39 cellular contexts compared by ENCODE assay signal in genomic region chr3:100575704-100576103, GRCh38. TPM values are rescaled to one million over a fixed set of nuclear protein-coding genes. Genes with fewer than 3 reads are reported as not detected.
"Had no signal": no experiment of that assay in that cellular context is flagged by ENCODE, and none has a peak within 500 bp of the region (broad histone marks: within the 10 kb centered on the region; RNA-seq: fewer than 3 reads in every experiment).

No MANE protein-coding gene starts in this region.

- H3K36me3 Mint-ChIP-seq: activated CD4-positive, alpha-beta memory T cell treated with anti-CD3 and anti-CD28 coated beads for 36 hours; activated CD8-positive, alpha-beta memory T cell treated with anti-CD3 and anti-CD28 coated beads, Interleukin-2, amount 10 ng/mL, durations not matched to agents 7 days and 5 days; activated naive CD4-positive, alpha-beta T cell treated with anti-CD3 and anti-CD28 coated beads, Interleukin-2, amount 10 ng/mL, durations not matched to agents 7 days and 5 days; activated naive CD8-positive, alpha-beta T cell; activated naive CD8-positive, alpha-beta T cell treated with anti-CD3 and anti-CD28 coated beads, Interleukin-2, amount 10 ng/mL, durations not matched to agents 7 days and 5 days had no signal

- H3K4me3 Mint-ChIP-seq: activated B cell treated with CpG ODN at 0.5 μM for 24 hours; activated CD4-positive, alpha-beta memory T cell treated with anti-CD3 and anti-CD28 coated beads for 36 hours; activated CD4-positive, alpha-beta T cell treated with anti-CD3 and anti-CD28 coated beads, Interleukin-2, amount 10 ng/mL, durations not matched to agents 24 days and 14 days; activated CD8-positive, alpha-beta memory T cell treated with anti-CD3 and anti-CD28 coated beads, Interleukin-2, amount 10 ng/mL, durations not matched to agents 7 days and 5 days; activated CD8-positive, alpha-beta T cell treated with anti-CD3 and anti-CD28 coated beads for 36 hours; activated naive CD4-positive, alpha-beta T cell treated with anti-CD3 and anti-CD28 coated beads, Interleukin-2, amount 10 ng/mL, durations not matched to agents 7 days and 5 days; activated naive CD4-positive, alpha-beta T cell treated with anti-CD3 and anti-CD28 coated beads, Interleukin-2, amount 50 U/mL, for 24 hours; activated naive CD8-positive, alpha-beta T cell; activated naive CD8-positive, alpha-beta T cell treated with anti-CD3 and anti-CD28 coated beads, Interleukin-2, amount 10 ng/mL, durations not matched to agents 7 days and 5 days; activated naive CD8-positive, alpha-beta T cell treated with anti-CD3 and anti-CD28 coated beads, Interleukin-2, amount 50 U/mL, for 24 hours; activated T-cell treated with anti-CD3 and anti-CD28 coated beads, Interleukin-2, amount 50 U/mL, for 24 hours; brain; central memory CD8-positive, alpha-beta T cell; T-helper 1 cell treated with Interleukin-12 subunit alpha and Interleukin-12 subunit beta and Interleukin-4 antibody, amounts not matched to agents 30 μg/mL and 1 μg/mL, for 36 hours; T-helper 2 cell treated with Interferon-gamma antibody and Interleukin-4, amounts not matched to agents 5 μg/mL and 100 μg/mL, for 36 hours had no signal

- H3K4me1 Mint-ChIP-seq: activated B cell treated with CpG ODN at 0.5 μM for 24 hours; activated CD4-positive, alpha-beta T cell treated with anti-CD3 and anti-CD28 coated beads, Interleukin-2, amount 10 ng/mL, durations not matched to agents 24 days and 14 days; activated CD8-positive, alpha-beta memory T cell treated with anti-CD3 and anti-CD28 coated beads, Interleukin-2, amount 10 ng/mL, durations not matched to agents 7 days and 5 days; activated naive CD4-positive, alpha-beta T cell treated with anti-CD3 and anti-CD28 coated beads, Interleukin-2, amount 10 ng/mL, durations not matched to agents 7 days and 5 days; activated naive CD4-positive, alpha-beta T cell treated with anti-CD3 and anti-CD28 coated beads, Interleukin-2, amount 50 U/mL, for 24 hours; activated naive CD8-positive, alpha-beta T cell treated with anti-CD3 and anti-CD28 coated beads, Interleukin-2, amount 10 ng/mL, durations not matched to agents 7 days and 5 days; activated naive CD8-positive, alpha-beta T cell treated with anti-CD3 and anti-CD28 coated beads, Interleukin-2, amount 50 U/mL, for 24 hours; brain; central memory CD8-positive, alpha-beta T cell had no signal

- ATAC-seq: activated CD8-positive, alpha-beta memory T cell treated with anti-CD3 and anti-CD28 coated beads, Interleukin-2, amount 10 ng/mL, durations not matched to agents 7 days and 5 days; activated CD8-positive, alpha-beta T cell treated with anti-CD3 and anti-CD28 coated beads for 36 hours; activated naive CD8-positive, alpha-beta T cell treated with anti-CD3 and anti-CD28 coated beads, Interleukin-2, amount 50 U/mL, for 24 hours had no signal

- DNase-seq: activated B cell treated with CpG ODN at 0.5 μM for 24 hours; activated CD4-positive, alpha-beta memory T cell treated with anti-CD3 and anti-CD28 coated beads for 36 hours; activated CD4-positive, alpha-beta T cell treated with anti-CD3 and anti-CD28 coated beads for 4 hours; activated CD4-positive, alpha-beta T cell treated with anti-CD3 and anti-CD28 coated beads, Interleukin-2, amount 10 ng/mL, durations not matched to agents 24 days and 14 days; activated CD4-positive, alpha-beta T cell treated with anti-CD3 and anti-CD28 coated beads, Interleukin-2, amount 50 U/mL, for 1 hour; activated CD4-positive, alpha-beta T cell treated with anti-CD3 and anti-CD28 coated beads, Interleukin-2, amount 50 U/mL, for 4 hours; activated CD4-positive, CD25-positive, alpha-beta regulatory T cell treated with anti-CD3 and anti-CD28 coated beads, Interleukin-2, amount 50 U/mL, for 72 hours; activated CD8-positive, alpha-beta memory T cell treated with anti-CD3 and anti-CD28 coated beads for 24 hours; activated CD8-positive, alpha-beta memory T cell treated with anti-CD3 and anti-CD28 coated beads, Interleukin-2, amount 10 ng/mL, durations not matched to agents 7 days and 5 days; activated CD8-positive, alpha-beta memory T cell treated with anti-CD3 and anti-CD28 coated beads, Interleukin-2, amount 50 U/mL, for 48 hours; activated CD8-positive, alpha-beta T cell treated with anti-CD3 and anti-CD28 coated beads for 36 hours; activated effector memory CD4-positive, alpha-beta T cell treated with Interleukin-2 at 50 U/mL for 16 hours; activated gamma-delta T cell; activated naive CD4-positive, alpha-beta T cell treated with anti-CD3 and anti-CD28 coated beads, Interleukin-2, amount 10 ng/mL, durations not matched to agents 7 days and 5 days; activated naive CD4-positive, alpha-beta T cell treated with Interleukin-2 at 50 U/mL for 16 hours; activated naive CD8-positive, alpha-beta T cell treated with anti-CD3 and anti-CD28 coated beads, Interleukin-2, amount 10 ng/mL, durations not matched to agents 7 days and 5 days; activated naive CD8-positive, alpha-beta T cell treated with anti-CD3 and anti-CD28 coated beads, Interleukin-2, amount 50 U/mL, for 24 hours; activated T-cell treated with anti-CD3 and anti-CD28 coated beads, Interleukin-2, amount 50 U/mL, for 24 hours; activated T-cell treated with anti-CD3 and anti-CD28 coated beads, Interleukin-2, amount 50 U/mL, for 48 hours; amygdala; anterior cingulate cortex; caudate nucleus; T-helper 1 cell; T-helper 2 cell; T-helper 9 cell had no signal

- H3K9me3 Mint-ChIP-seq: activated CD4-positive, alpha-beta memory T cell treated with anti-CD3 and anti-CD28 coated beads for 36 hours; activated CD8-positive, alpha-beta T cell treated with anti-CD3 and anti-CD28 coated beads for 36 hours; activated naive CD4-positive, alpha-beta T cell treated with anti-CD3 and anti-CD28 coated beads, Interleukin-2, amount 50 U/mL, for 24 hours; activated naive CD8-positive, alpha-beta T cell treated with anti-CD3 and anti-CD28 coated beads, Interleukin-2, amount 10 ng/mL, durations not matched to agents 7 days and 5 days; activated naive CD8-positive, alpha-beta T cell treated with anti-CD3 and anti-CD28 coated beads, Interleukin-2, amount 50 U/mL, for 24 hours; activated T-cell treated with anti-CD3 and anti-CD28 coated beads, Interleukin-2, amount 50 U/mL, for 24 hours; activated T-helper 2 cell treated with anti-CD3 and anti-CD28 coated beads, Interferon-gamma antibody, Interleukin-2, Interleukin-4, amounts not matched to agents 10 μg/mL and 5 μg/mL and 100 μg/mL, durations not matched to agents 14 hours and 24 hours and 36 hours; central memory CD8-positive, alpha-beta T cell; T-helper 2 cell treated with Interferon-gamma antibody and Interleukin-4, amounts not matched to agents 5 μg/mL and 100 μg/mL, for 36 hours had no signal

- H3K27ac Mint-ChIP-seq: activated B cell treated with CpG ODN at 0.5 μM for 24 hours; activated CD4-positive, alpha-beta memory T cell treated with anti-CD3 and anti-CD28 coated beads for 36 hours; activated CD4-positive, alpha-beta T cell treated with anti-CD3 and anti-CD28 coated beads, Interleukin-2, amount 10 ng/mL, durations not matched to agents 24 days and 14 days; activated CD8-positive, alpha-beta memory T cell treated with anti-CD3 and anti-CD28 coated beads, Interleukin-2, amount 10 ng/mL, durations not matched to agents 7 days and 5 days; activated CD8-positive, alpha-beta T cell treated with anti-CD3 and anti-CD28 coated beads for 36 hours; activated naive CD4-positive, alpha-beta T cell treated with anti-CD3 and anti-CD28 coated beads, Interleukin-2, amount 10 ng/mL, durations not matched to agents 7 days and 5 days; activated naive CD4-positive, alpha-beta T cell treated with anti-CD3 and anti-CD28 coated beads, Interleukin-2, amount 50 U/mL, for 24 hours; activated naive CD8-positive, alpha-beta T cell; activated naive CD8-positive, alpha-beta T cell treated with anti-CD3 and anti-CD28 coated beads, Interleukin-2, amount 10 ng/mL, durations not matched to agents 7 days and 5 days; activated naive CD8-positive, alpha-beta T cell treated with anti-CD3 and anti-CD28 coated beads, Interleukin-2, amount 50 U/mL, for 24 hours; activated T-cell treated with anti-CD3 and anti-CD28 coated beads, Interleukin-2, amount 50 U/mL, for 24 hours; activated T-helper 2 cell treated with anti-CD3 and anti-CD28 coated beads, Interferon-gamma antibody, Interleukin-2, Interleukin-4, amounts not matched to agents 10 μg/mL and 5 μg/mL and 100 μg/mL, durations not matched to agents 14 hours and 24 hours and 36 hours; brain; T-helper 1 cell treated with Interleukin-12 subunit alpha and Interleukin-12 subunit beta and Interleukin-4 antibody, amounts not matched to agents 30 μg/mL and 1 μg/mL, for 36 hours; T-helper 2 cell treated with Interferon-gamma antibody and Interleukin-4, amounts not matched to agents 5 μg/mL and 100 μg/mL, for 36 hours had no signal

- H3K9me3 ChIP-seq: ascending aorta had no signal

- H3K4me3 ChIP-seq: ascending aorta, cardiac muscle cell had no signal

- H3K27me3 Mint-ChIP-seq: activated naive CD8-positive, alpha-beta T cell had no signal

- H3K4me1 ChIP-seq: ascending aorta had no signal

- H3K27me3 ChIP-seq: ascending aorta, cardiac muscle cell had no signal

- H3K27ac ChIP-seq: ascending aorta, cardiac muscle cell, VCaP had no signal

- FAIRE-seq: bronchial epithelial cell, TTC549 had no signal

RNA-seq across cellular contexts. Expression of gene ADGRG7, which starts 33.7 kb away (rescaled TPM):
- total RNA-seq: activated B cell treated with CpG ODN at 0.5 μM for 24 hours; activated CD4-positive, alpha-beta memory T cell treated with anti-CD3 and anti-CD28 coated beads for 36 hours; activated CD4-positive, alpha-beta T cell treated with anti-CD3 and anti-CD28 coated beads, Interleukin-2, amount 10 ng/mL, durations not matched to agents 24 days and 14 days; activated CD8-positive, alpha-beta memory T cell treated with anti-CD3 and anti-CD28 coated beads, Interleukin-2, amount 10 ng/mL, durations not matched to agents 7 days and 5 days; activated naive CD8-positive, alpha-beta T cell treated with anti-CD3 and anti-CD28 coated beads, Interleukin-2, amount 10 ng/mL, durations not matched to agents 7 days and 5 days; activated T-helper 2 cell treated with anti-CD3 and anti-CD28 coated beads, Interferon-gamma antibody, Interleukin-2, Interleukin-4, amounts not matched to agents 10 μg/mL and 5 μg/mL and 100 μg/mL, durations not matched to agents 14 hours and 24 hours and 36 hours; ascending aorta; cerebellum had no signal
- polyA plus RNA-seq: adipose tissue had no signal
